Comparison of ENCODE assay signal across 8 cellular contexts in genomic region chr22:21938071-21938822, GRCh38. TPM values are rescaled to one million over a fixed set of nuclear protein-coding genes. Genes with fewer than 3 reads are reported as not detected.
DNase-seq lines count a peak whose midpoint lies in the region; ATAC-seq, FAIRE-seq and TF ChIP-seq lines count a peak whose summit lies in the region.

No MANE protein-coding gene starts in this region.

- H3K27ac ChIP-seq in KMS-11 (peak overlapping the region; percentile 66), Peyer's patch (peak overlapping the region; percentile 81 to 95 (median 88))
- peak overlapping the region; percentile 60 for H3K27ac ChIP-seq in naive thymus-derived CD4-positive, alpha-beta T cell (ENCODE audit: low read depth, low read length)

- H3K4me1 ChIP-seq in KMS-11 (ENCODE audit: low read depth, poor library complexity, severe bottlenecking): peaks cover 11% of the 10 kb centered on the region
- peaks cover 0 to 52% (median 5%) of the 10 kb centered on the region in 4 donors for H3K4me1 ChIP-seq in Peyer's patch
- H3K4me1 ChIP-seq in naive thymus-derived CD4-positive, alpha-beta T cell (ENCODE audit: control insufficient read depth in 2 of 2, insufficient read depth in 2 of 2, low read length in 2 of 2): peaks cover 12 to 13% of the 10 kb centered on the region in 2 donors

- peak overlapping the region; percentile 93 for H2AFZ ChIP-seq in KMS-11 (ENCODE audit: low read depth)

- no peaks in the 10 kb centered on the region for H3K36me3 ChIP-seq in KMS-11 (ENCODE audit: insufficient read depth)
- peaks cover 0 to 7% (median 0%) of the 10 kb centered on the region in 3 donors for H3K36me3 ChIP-seq in Peyer's patch
- peaks cover 0 to 7% (median 0%) of the 10 kb centered on the region in 3 experiments for H3K36me3 ChIP-seq in naive thymus-derived CD4-positive, alpha-beta T cell (ENCODE audit: control insufficient read depth in 2 of 3, insufficient read depth in 3 of 3, low read length in 3 of 3)

- H3K27me3 ChIP-seq in KMS-11 (ENCODE audit: insufficient read depth, low read depth): no peaks in the 10 kb centered on the region
- no peaks in the 10 kb centered on the region for H3K27me3 ChIP-seq in Peyer's patch
- no peaks in the 10 kb centered on the region for H3K27me3 ChIP-seq in naive thymus-derived CD4-positive, alpha-beta T cell (ENCODE audit: control insufficient read depth in 2 of 2, insufficient read depth in 2 of 2, low read length in 2 of 2)

- no peaks in the 10 kb centered on the region for H3K9me3 ChIP-seq in Peyer's patch
- H3K9me3 ChIP-seq in naive thymus-derived CD4-positive, alpha-beta T cell (ENCODE audit: control insufficient read depth in 2 of 3, low read length in 3 of 3): no peaks in the 10 kb centered on the region

- POLR2A ChIA-PET in naive thymus-derived CD4-positive, alpha-beta T cell (lab: Charles Lee): interaction anchor here (1.0 to 1.2 kb wide), 2 partner anchors 13 to 15 kb away, joined by 3 to 4 read pairs; partner anchors contain the start of gene PPM1F

- H3K27me3 Mint-ChIP-seq in activated T-helper 1 cell treated with anti-CD3 and anti-CD28 coated beads, Interleukin-12 subunit alpha, Interleukin-12 subunit beta, Interleukin-2, Interleukin-4 antibody, amounts not matched to agents 30 ng/mL and 10 ng/mL and 1 ng/mL, durations not matched to agents 14 hours and 24 hours and 36 hours (ENCODE audit: insufficient read depth): peaks cover 1% of the 10 kb centered on the region
- H3K27me3 Mint-ChIP-seq in naive thymus-derived CD4-positive, alpha-beta T cell: no peaks in the 10 kb centered on the region

- peak overlapping the region; percentile 67 for H3K27ac Mint-ChIP-seq in activated T-helper 1 cell treated with anti-CD3 and anti-CD28 coated beads, Interleukin-12 subunit alpha, Interleukin-12 subunit beta, Interleukin-2, Interleukin-4 antibody, amounts not matched to agents 30 ng/mL and 10 ng/mL and 1 ng/mL, durations not matched to agents 14 hours and 24 hours and 36 hours
- H3K27ac Mint-ChIP-seq in naive thymus-derived CD4-positive, alpha-beta T cell: peak overlapping the region; percentile 33 to 90 (median 81)
- peak overlapping the region; percentile 95 for H3K27ac Mint-ChIP-seq in stimulated activated effector memory CD8-positive, alpha-beta T cell treated with anti-CD3 and anti-CD28 coated beads, Interleukin-12 subunit alpha, Interleukin-12 subunit beta, amount 100 ng/mL, for 72 hours

- H3K4me2 ChIP-seq in KMS-11: peak overlapping the region; percentile 87

- peak overlapping the region; percentile 83 for H3K9ac ChIP-seq in KMS-11

- peaks cover 10% of the 10 kb centered on the region for H3K36me3 Mint-ChIP-seq in activated T-helper 1 cell treated with anti-CD3 and anti-CD28 coated beads, Interleukin-12 subunit alpha, Interleukin-12 subunit beta, Interleukin-2, Interleukin-4 antibody, amounts not matched to agents 30 ng/mL and 10 ng/mL and 1 ng/mL, durations not matched to agents 14 hours and 24 hours and 36 hours (ENCODE audit: low read depth)
- peaks cover 0 to 15% (median 0%) of the 10 kb centered on the region in 5 donors for H3K36me3 Mint-ChIP-seq in naive thymus-derived CD4-positive, alpha-beta T cell
- peaks cover 15% of the 10 kb centered on the region for H3K36me3 Mint-ChIP-seq in stimulated activated effector memory CD8-positive, alpha-beta T cell treated with anti-CD3 and anti-CD28 coated beads, Interleukin-12 subunit alpha, Interleukin-12 subunit beta, amount 100 ng/mL, for 72 hours

- H3K4me3 ChIP-seq in KMS-11 (IDR thresholded peaks at IDR 0.05; ENCODE audit: insufficient read depth, low read depth, low read length): no peak overlapping the region
- peak overlapping the region; percentile 48 to 69 (median 59) for H3K4me3 ChIP-seq in Peyer's patch
- peak overlapping the region; percentile 69 for H3K4me3 ChIP-seq in naive thymus-derived CD4-positive, alpha-beta T cell (ENCODE audit: low read length)

- no peaks in the 10 kb centered on the region for H3K79me2 ChIP-seq in KMS-11 (ENCODE audit: insufficient read depth, low read depth)

- DNase-seq in D721Med (ENCODE audit: insufficient read length, low spot score): peak; percentile 91
- DNase-seq in Peyer's patch: peak; percentile 90 to 97 (median 96)
- DNase-seq in activated T-helper 1 cell treated with anti-CD3 and anti-CD28 coated beads, Interleukin-12 subunit alpha, Interleukin-12 subunit beta, Interleukin-2, Interleukin-4 antibody, amounts not matched to agents 30 ng/mL and 10 ng/mL and 1 ng/mL, durations not matched to agents 14 hours and 24 hours and 36 hours (ENCODE audit: low spot score): peak; percentile 87
- DNase-seq in fibroblast of gingiva (ENCODE audit: low read depth): peak; percentile 84
- peak; percentile 76 to 95 (median 87) for DNase-seq in naive thymus-derived CD4-positive, alpha-beta T cell
- peak; percentile 98 to 99 for DNase-seq in stimulated activated effector memory CD8-positive, alpha-beta T cell treated with anti-CD3 and anti-CD28 coated beads, Interleukin-12 subunit alpha, Interleukin-12 subunit beta, amount 100 ng/mL, for 72 hours (ENCODE audit: low spot score in 2 of 2)

- FAIRE-seq in D721Med (lab: Jason Lieb, UNC): no peak

- CTCF ChIA-PET in naive thymus-derived CD4-positive, alpha-beta T cell (lab: Charles Lee): interaction anchor here (0.6 to 6.3 kb wide), 7 partner anchors 12 to 228 kb away, joined by 3 to 63 read pairs (median 3); partner anchors contain the start of gene PPM1F

- H3K9me3 Mint-ChIP-seq in activated T-helper 1 cell treated with anti-CD3 and anti-CD28 coated beads, Interleukin-12 subunit alpha, Interleukin-12 subunit beta, Interleukin-2, Interleukin-4 antibody, amounts not matched to agents 30 ng/mL and 10 ng/mL and 1 ng/mL, durations not matched to agents 14 hours and 24 hours and 36 hours: no peaks in the 10 kb centered on the region
- no peaks in the 10 kb centered on the region for H3K9me3 Mint-ChIP-seq in naive thymus-derived CD4-positive, alpha-beta T cell
- no peaks in the 10 kb centered on the region for H3K9me3 Mint-ChIP-seq in stimulated activated effector memory CD8-positive, alpha-beta T cell treated with anti-CD3 and anti-CD28 coated beads, Interleukin-12 subunit alpha, Interleukin-12 subunit beta, amount 100 ng/mL, for 72 hours

- TF ChIP-seq POLR2A in Peyer's patch (IDR thresholded peaks at IDR 0.05): no peak

- H4K20me1 ChIP-seq in KMS-11 (ENCODE audit: insufficient read depth): no peaks in the 10 kb centered on the region

- peak; percentile 87 for ATAC-seq in GM21717 (IDR thresholded peaks at IDR 0.05; ENCODE audit: unreplicated experiment)
- peak; percentile 94 for ATAC-seq in naive thymus-derived CD4-positive, alpha-beta T cell
- peak; percentile 96 for ATAC-seq in stimulated activated effector memory CD8-positive, alpha-beta T cell treated with anti-CD3 and anti-CD28 coated beads, Interleukin-12 subunit alpha, Interleukin-12 subunit beta, amount 100 ng/mL, for 72 hours

- H3K4me1 Mint-ChIP-seq in activated T-helper 1 cell treated with anti-CD3 and anti-CD28 coated beads, Interleukin-12 subunit alpha, Interleukin-12 subunit beta, Interleukin-2, Interleukin-4 antibody, amounts not matched to agents 30 ng/mL and 10 ng/mL and 1 ng/mL, durations not matched to agents 14 hours and 24 hours and 36 hours (ENCODE audit: low read depth): peaks cover 44% of the 10 kb centered on the region
- H3K4me1 Mint-ChIP-seq in naive thymus-derived CD4-positive, alpha-beta T cell: peaks cover 20 to 55% (median 48%) of the 10 kb centered on the region in 7 donors
- peaks cover 48% of the 10 kb centered on the region for H3K4me1 Mint-ChIP-seq in stimulated activated effector memory CD8-positive, alpha-beta T cell treated with anti-CD3 and anti-CD28 coated beads, Interleukin-12 subunit alpha, Interleukin-12 subunit beta, amount 100 ng/mL, for 72 hours

- peak; percentile 91 for TF ChIP-seq CTCF in D721Med (IDR thresholded peaks at IDR 0.05; ENCODE audit: insufficient read depth, missing control alignments)
- TF ChIP-seq CTCF in KMS-11 (conservative IDR thresholded peaks at IDR 0.05; ENCODE audit: low read depth, low read length): peak; percentile 96
- peak; percentile 98 to 100 (median 99) for TF ChIP-seq CTCF in Peyer's patch (IDR thresholded peaks at IDR 0.05)

- H3K4me3 Mint-ChIP-seq in activated T-helper 1 cell treated with anti-CD3 and anti-CD28 coated beads, Interleukin-12 subunit alpha, Interleukin-12 subunit beta, Interleukin-2, Interleukin-4 antibody, amounts not matched to agents 30 ng/mL and 10 ng/mL and 1 ng/mL, durations not matched to agents 14 hours and 24 hours and 36 hours: peak overlapping the region; percentile 75
- H3K4me3 Mint-ChIP-seq in naive thymus-derived CD4-positive, alpha-beta T cell: peak overlapping the region; percentile 72 to 84 (median 80)
- peak overlapping the region; percentile 83 for H3K4me3 Mint-ChIP-seq in stimulated activated effector memory CD8-positive, alpha-beta T cell treated with anti-CD3 and anti-CD28 coated beads, Interleukin-12 subunit alpha, Interleukin-12 subunit beta, amount 100 ng/mL, for 72 hours

- intact Hi-C loops in activated T-helper 1 cell treated with anti-CD3 and anti-CD28 coated beads, Interleukin-12 subunit alpha, Interleukin-12 subunit beta, Interleukin-2, Interleukin-4 antibody, amounts not matched to agents 30 ng/mL and 10 ng/mL and 1 ng/mL, durations not matched to agents 14 hours and 24 hours and 36 hours (cut with micrococcal nuclease): loop anchor here (1.0 to 5.0 kb wide), 5 partner anchors 15 to 225 kb away; partner anchors contain the start of genes PPM1F and TOP3B
- intact Hi-C loops in naive thymus-derived CD4-positive, alpha-beta T cell (cut with micrococcal nuclease): loop anchor here (1.0 to 5.0 kb wide), 5 partner anchors 15 to 226 kb away; partner anchors contain the start of genes PPM1F (in 2 of the 2), MAPK1 (in 1 of the 2) and YPEL1 (in 1 of the 2)

RNA-seq across cellular contexts. Expression of gene PPM1F, which starts 14.4 kb away (rescaled TPM):
- total RNA-seq in Peyer's patch: 10 to 100 TPM; 13.8 to 28.9 (median 21.0) TPM
- 28.5 and 28.7 TPM in 2 replicates for total RNA-seq in activated T-helper 1 cell treated with anti-CD3 and anti-CD28 coated beads, Interleukin-12 subunit alpha, Interleukin-12 subunit beta, Interleukin-2, Interleukin-4 antibody, amounts not matched to agents 30 ng/mL and 10 ng/mL and 1 ng/mL, durations not matched to agents 14 hours and 24 hours and 36 hours
- total RNA-seq in naive thymus-derived CD4-positive, alpha-beta T cell: 10 to 100 TPM; 21.3 to 58.0 (median 27.8) TPM
- polyA plus RNA-seq in naive thymus-derived CD4-positive, alpha-beta T cell: 10 to 100 TPM in 1 of 2 donors, 1 to 10 TPM in 1; 8.8 to 11.5 TPM

RNA-seq across cellular contexts. Expression of gene TOP3B, which starts 44.3 kb away (rescaled TPM):
- 10 to 100 TPM; 53.6 to 91.6 (median 80.2) TPM for total RNA-seq in Peyer's patch
- total RNA-seq in activated T-helper 1 cell treated with anti-CD3 and anti-CD28 coated beads, Interleukin-12 subunit alpha, Interleukin-12 subunit beta, Interleukin-2, Interleukin-4 antibody, amounts not matched to agents 30 ng/mL and 10 ng/mL and 1 ng/mL, durations not matched to agents 14 hours and 24 hours and 36 hours: 48.4 and 51.9 TPM in 2 replicates
- 10 to 100 TPM; 43.4 to 80.5 (median 59.1) TPM for total RNA-seq in naive thymus-derived CD4-positive, alpha-beta T cell
- polyA plus RNA-seq in naive thymus-derived CD4-positive, alpha-beta T cell: 10 to 100 TPM in 1 of 2 donors, 1 to 10 TPM in 1; 8.4 to 16.2 TPM
